In the genomic region with DNA sequence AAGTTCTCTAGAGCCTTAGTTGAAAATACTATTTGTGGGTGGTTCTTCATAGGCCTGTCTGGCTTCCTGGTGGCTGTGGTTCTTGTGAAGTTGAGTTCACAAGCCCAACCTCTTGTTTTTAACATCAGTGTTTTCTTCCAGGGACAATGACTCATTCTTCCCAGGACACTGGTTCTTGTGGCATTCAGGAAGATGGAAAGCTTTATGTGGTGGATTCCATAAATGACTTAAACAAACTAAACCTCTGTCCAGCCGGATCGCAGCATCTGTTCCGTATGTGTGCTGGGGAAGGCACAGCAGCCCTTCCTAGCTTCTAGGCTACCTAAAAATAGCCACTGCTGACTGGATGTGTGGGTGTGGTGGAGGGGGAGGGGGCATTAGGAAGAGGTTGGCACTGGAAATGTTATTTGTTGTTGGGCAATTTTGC, we compare ENCODE assay signal across 9 cellular contexts. TPM values are rescaled to one million over a fixed set of nuclear protein-coding genes. Genes with fewer than 3 reads are reported as not detected.
DNase-seq lines count a peak whose midpoint lies in the region; ATAC-seq and TF ChIP-seq lines count a peak whose summit lies in the region.
"Had no signal": no experiment of that assay in that cellular context is flagged by ENCODE, and none has a peak within 500 bp of the region (broad histone marks: within the 10 kb centered on the region; RNA-seq: fewer than 3 reads in every experiment).

No MANE protein-coding gene starts in this region.

- no peak overlapping the region for H3K4me3 Mint-ChIP-seq in endothelial cell (ENCODE audit: unreplicated experiment)
- H3K4me3 Mint-ChIP-seq in naive thymus-derived CD8-positive, alpha-beta T cell, result no peak overlapping the region
- H3K4me3 Mint-ChIP-seq: CD8-positive, alpha-beta T cell had no signal

- no peak overlapping the region for H3K23ac ChIP-seq in mesendoderm (ENCODE audit: low read length)

- no peak overlapping the region for H2AK5ac ChIP-seq in mesendoderm (ENCODE audit: low read length)

- POLR2A ChIA-PET in AG04449 (lab: Yijun Ruan, JAX), result interaction anchor here (0.9 to 2.0 kb wide), 2 partner anchors 33 to 35 kb away, joined by 6 to 8 read pairs; partner anchors contain the start of gene IFRD1
- POLR2A ChIA-PET in naive thymus-derived CD8-positive, alpha-beta T cell (lab: Charles Lee), result no interaction called here

- H3K27ac ChIP-seq in mesendoderm (ENCODE audit: low read depth, low read length) (no peak overlapping the region), Peyer's patch (peak overlapping the region in 2 of 4 donors; percentile 33 to 43)

- H3K36me3 Mint-ChIP-seq in endothelial cell (ENCODE audit: low read depth, unreplicated experiment), result no peaks in the 10 kb centered on the region
- H3K36me3 Mint-ChIP-seq in naive thymus-derived CD8-positive, alpha-beta T cell, result peaks cover 0 to 10% (median 6%) of the 10 kb centered on the region in 3 donors
- H3K36me3 Mint-ChIP-seq: CD8-positive, alpha-beta T cell had no signal

- no peak for ATAC-seq in HG02852 (IDR thresholded peaks at IDR 0.05; ENCODE audit: unreplicated experiment)
- ATAC-seq in naive thymus-derived CD8-positive, alpha-beta T cell, result no peak
- ATAC-seq: CD8-positive, alpha-beta T cell had no signal

- no peak overlapping the region for H2BK120ac ChIP-seq in mesendoderm (ENCODE audit: low read depth, low read length)

- DNase-seq in AG04449 (ENCODE audit: low read depth, low spot score), result peak; percentile 87
- DNase-seq in LoVo (ENCODE audit: low spot score), result peak; percentile 82
- DNase-seq in endothelial cell (ENCODE audit: low spot score), result no peak
- peak; percentile 71 for DNase-seq in mesendoderm
- DNase-seq in Peyer's patch, result no peak
- no peak for DNase-seq in naive thymus-derived CD8-positive, alpha-beta T cell
- DNase-seq in NCI-H345 (lab: John Stamatoyannopoulos, UW), result no peak
- DNase-seq: CD8-positive, alpha-beta T cell had no signal

- H3K79me2 ChIP-seq in mesendoderm (ENCODE audit: control insufficient read depth, insufficient read depth, low read length), result no peaks in the 10 kb centered on the region

- H3K9ac ChIP-seq in mesendoderm (ENCODE audit: low read length), result no peak overlapping the region

- no peaks in the 10 kb centered on the region for H3K27me3 ChIP-seq in mesendoderm (ENCODE audit: insufficient read depth, low read length, poor library complexity)
- no peaks in the 10 kb centered on the region for H3K27me3 ChIP-seq in Peyer's patch

- no peaks in the 10 kb centered on the region for H3K36me3 ChIP-seq in mesendoderm (ENCODE audit: control insufficient read depth, insufficient read depth, low read length)
- H3K36me3 ChIP-seq in Peyer's patch, result no peaks in the 10 kb centered on the region

- no peaks in the 10 kb centered on the region for H3K27me3 Mint-ChIP-seq in endothelial cell (ENCODE audit: unreplicated experiment)
- no peaks in the 10 kb centered on the region for H3K27me3 Mint-ChIP-seq in naive thymus-derived CD8-positive, alpha-beta T cell

- H3K56ac ChIP-seq in mesendoderm (ENCODE audit: low read length), result no peak overlapping the region

- CTCF ChIA-PET in AG04449 (lab: Yijun Ruan, JAX), result interaction anchor here (0.9 to 6.0 kb wide), 5 partner anchors 14 to 937 kb away, joined by 3 to 62 read pairs (median 5); no protein-coding TSS in a partner anchor

- no peaks in the 10 kb centered on the region for H3K4me1 ChIP-seq in mesendoderm (ENCODE audit: control insufficient read depth, low read depth, low read length)
- H3K4me1 ChIP-seq in Peyer's patch, result no peaks in the 10 kb centered on the region

- no peak overlapping the region for H2BK5ac ChIP-seq in mesendoderm (ENCODE audit: low read length)

- no peak for TF ChIP-seq POLR2A in Peyer's patch (IDR thresholded peaks at IDR 0.05)

- H3K9me3 ChIP-seq in Peyer's patch, result no peaks in the 10 kb centered on the region

- H3K4me3 ChIP-seq in AG04449 (ENCODE audit: low read depth, low read length) (no peak overlapping the region), mesendoderm (ENCODE audit: low read length) (no peak overlapping the region), Peyer's patch (no peak overlapping the region)

- WGBS in mesendoderm (ENCODE audit: extremely low coverage, insufficient coverage, low lambda C conversion rate), result no CpG with 5 or more reads among the region's 3 CpGs

- no peak overlapping the region for H3K4ac ChIP-seq in mesendoderm (ENCODE audit: low read depth, low read length)

- no peaks in the 10 kb centered on the region for H3K9me3 Mint-ChIP-seq in endothelial cell (ENCODE audit: unreplicated experiment)
- H3K9me3 Mint-ChIP-seq in naive thymus-derived CD8-positive, alpha-beta T cell, result no peaks in the 10 kb centered on the region
- H3K9me3 Mint-ChIP-seq: CD8-positive, alpha-beta T cell had no signal

- no peaks in the 10 kb centered on the region for H3K79me1 ChIP-seq in mesendoderm (ENCODE audit: low read length)

- H3K18ac ChIP-seq in mesendoderm (ENCODE audit: low read length), result no peak overlapping the region

- H3K27ac Mint-ChIP-seq in endothelial cell (ENCODE audit: unreplicated experiment), result peak overlapping the region; percentile 74
- H3K27ac Mint-ChIP-seq in naive thymus-derived CD8-positive, alpha-beta T cell, result peak overlapping the region in 1 of 10 donors; percentile 3
- H3K27ac Mint-ChIP-seq: CD8-positive, alpha-beta T cell had no signal

- peaks cover 12% of the 10 kb centered on the region for H3K4me1 Mint-ChIP-seq in endothelial cell (ENCODE audit: unreplicated experiment)
- H3K4me1 Mint-ChIP-seq in naive thymus-derived CD8-positive, alpha-beta T cell, result peaks cover 2 to 7% (median 5%) of the 10 kb centered on the region in 4 donors

- H4K5ac ChIP-seq in mesendoderm (ENCODE audit: low read length), result no peak overlapping the region

- no peak overlapping the region for H3K4me2 ChIP-seq in mesendoderm (ENCODE audit: low read length)

- H2BK15ac ChIP-seq in mesendoderm (replicated peaks; ENCODE audit: low read depth), result no peak overlapping the region

- H4K8ac ChIP-seq in mesendoderm (ENCODE audit: low read depth, low read length), result no peak overlapping the region

- no peak for TF ChIP-seq CTCF in AG04449 (IDR thresholded peaks at IDR 0.05; ENCODE audit: insufficient read depth, low read length, missing control alignments)
- no peak for TF ChIP-seq CTCF in endothelial cell (IDR thresholded peaks at IDR 0.05; ENCODE audit: unreplicated experiment)
- no peak for TF ChIP-seq CTCF in Peyer's patch (IDR thresholded peaks at IDR 0.05)

RNA-seq across cellular contexts. Expression of gene LSMEM1, which starts 3.9 kb away (rescaled TPM):
- 2.8 TPM for total RNA-seq in endothelial cell (ENCODE audit: unreplicated experiment)
- 0.55 TPM for polyA plus RNA-seq in mesendoderm (2013, experiment 1 of 2)
- 0.80 TPM for polyA plus RNA-seq in mesendoderm (2013, experiment 2 of 2)
- total RNA-seq in Peyer's patch, result 10 to 100 TPM in 2 of 4 donors, 1 to 10 TPM in 1, not detected in 1; 7.2 to 13.3 (median 12.9) TPM
- total RNA-seq in naive thymus-derived CD8-positive, alpha-beta T cell, result 1 to 10 TPM; 2.9 to 3.3 TPM
- polyA plus RNA-seq in naive thymus-derived CD8-positive, alpha-beta T cell, result under 1 TPM; 0.08 to 0.44 (median 0.34) TPM

RNA-seq across cellular contexts. Expression of gene IFRD1, which starts 34.4 kb away (rescaled TPM):
- 55.4 TPM for total RNA-seq in endothelial cell (ENCODE audit: unreplicated experiment)
- 55.0 TPM for polyA plus RNA-seq in mesendoderm (2013, experiment 1 of 2)
- 57.9 TPM for polyA plus RNA-seq in mesendoderm (2013, experiment 2 of 2)
- 100 to 1,000 TPM in 1 of 4 donors, 10 to 100 TPM in 3; 52.0 to 109 (median 60.7) TPM for total RNA-seq in Peyer's patch
- 10 to 100 TPM; 64.3 to 72.8 TPM for total RNA-seq in naive thymus-derived CD8-positive, alpha-beta T cell
- 10 to 100 TPM; 22.1 to 28.8 (median 24.0) TPM for polyA plus RNA-seq in naive thymus-derived CD8-positive, alpha-beta T cell

Comparison
In these comparisons a context has a peak if more than half of its experiments do, and no peak if none do; other contexts are left out.
1. DNase-seq: peak in AG04449 (single experiment), LoVo (single experiment) and mesendoderm (single experiment); none in endothelial cell (single experiment), Peyer's patch (0 of 3), naive thymus-derived CD8-positive, alpha-beta T cell (0 of 10) and NCI-H345 (single experiment).